Comparison of ENCODE assay signal across 15 cellular contexts in genomic region chr22:26426924-26427323, GRCh38. TPM values are rescaled to one million over a fixed set of nuclear protein-coding genes. Genes with fewer than 3 reads are reported as not detected.
DNase-seq lines count a peak whose midpoint lies in the region; ATAC-seq, FAIRE-seq and TF ChIP-seq lines count a peak whose summit lies in the region.
"Had no signal": no experiment of that assay in that cellular context is flagged by ENCODE, and none has a peak within 500 bp of the region (broad histone marks: within the 10 kb centered on the region; RNA-seq: fewer than 3 reads in every experiment).

No MANE protein-coding gene starts in this region.

- H3K27me3 Mint-ChIP-seq in activated naive CD4-positive, alpha-beta T cell treated with anti-CD3 and anti-CD28 coated beads, Interleukin-2, amount 50 U/mL, for 24 hours = peaks cover 1% of the 10 kb centered on the region
- peaks cover 19% of the 10 kb centered on the region for H3K27me3 Mint-ChIP-seq in activated CD4-positive, alpha-beta memory T cell treated with anti-CD3 and anti-CD28 coated beads, Interleukin-2, amount 10 ng/mL, durations not matched to agents 7 days and 5 days
- peaks cover 16% of the 10 kb centered on the region for H3K27me3 Mint-ChIP-seq in glutamatergic neuron (ENCODE audit: unreplicated experiment)
- H3K27me3 Mint-ChIP-seq in stimulated activated naive B cell treated with anti-CD40 and anti-IgM and Interleukin-4, amounts not matched to agents 10 μg/mL and 1 μg/mL and 100 μg/mL, for 72 hours = no peaks in the 10 kb centered on the region

- H3K36me3 Mint-ChIP-seq in activated naive CD4-positive, alpha-beta T cell treated with anti-CD3 and anti-CD28 coated beads, Interleukin-2, amount 50 U/mL, for 24 hours = no peaks in the 10 kb centered on the region
- no peaks in the 10 kb centered on the region for H3K36me3 Mint-ChIP-seq in activated CD4-positive, alpha-beta memory T cell treated with anti-CD3 and anti-CD28 coated beads, Interleukin-2, amount 10 ng/mL, durations not matched to agents 7 days and 5 days (ENCODE audit: low read depth)
- peaks cover 5% of the 10 kb centered on the region for H3K36me3 Mint-ChIP-seq in glutamatergic neuron (ENCODE audit: unreplicated experiment)
- peaks cover 4 to 5% of the 10 kb centered on the region in 2 donors for H3K36me3 Mint-ChIP-seq in stimulated activated naive B cell treated with anti-CD40 and anti-IgM and Interleukin-4, amounts not matched to agents 10 μg/mL and 1 μg/mL and 100 μg/mL, for 72 hours

- no peak for TF ChIP-seq CTCF in glutamatergic neuron (IDR thresholded peaks at IDR 0.05; ENCODE audit: partially characterized antibody, unreplicated experiment)

- peaks cover 41% of the 10 kb centered on the region for H3K4me1 Mint-ChIP-seq in activated naive CD4-positive, alpha-beta T cell treated with anti-CD3 and anti-CD28 coated beads, Interleukin-2, amount 50 U/mL, for 24 hours
- H3K4me1 Mint-ChIP-seq in activated CD4-positive, alpha-beta memory T cell treated with anti-CD3 and anti-CD28 coated beads, Interleukin-2, amount 10 ng/mL, durations not matched to agents 7 days and 5 days = peaks cover 38% of the 10 kb centered on the region
- H3K4me1 Mint-ChIP-seq in glutamatergic neuron (ENCODE audit: low read depth, unreplicated experiment) = peaks cover 17% of the 10 kb centered on the region
- peaks cover 34 to 43% of the 10 kb centered on the region in 2 donors for H3K4me1 Mint-ChIP-seq in stimulated activated naive B cell treated with anti-CD40 and anti-IgM and Interleukin-4, amounts not matched to agents 10 μg/mL and 1 μg/mL and 100 μg/mL, for 72 hours

- no peak for FAIRE-seq in RCC 7860 (lab: Jason Lieb, UNC)
- FAIRE-seq: small intestine had no signal

- POLR2A ChIA-PET in activated CD4-positive, alpha-beta memory T cell treated with anti-CD3 and anti-CD28 coated beads, Interleukin-2, amount 10 ng/mL, durations not matched to agents 7 days and 5 days (lab: Charles Lee) = no interaction called here

- no peak for ATAC-seq in stimulated activated naive B cell treated with anti-CD40 and anti-IgM and Interleukin-4, amounts not matched to agents 10 μg/mL and 1 μg/mL and 100 μg/mL, for 72 hours (replicated peaks)
- no peak for ATAC-seq in HG02759 (IDR thresholded peaks at IDR 0.05; ENCODE audit: unreplicated experiment)
- ATAC-seq: left ventricle myocardium superior, psoas muscle had no signal

- CTCF ChIA-PET in activated CD4-positive, alpha-beta memory T cell treated with anti-CD3 and anti-CD28 coated beads, Interleukin-2, amount 10 ng/mL, durations not matched to agents 7 days and 5 days (lab: Charles Lee) = no interaction called here

- H3K9me3 Mint-ChIP-seq in activated naive CD4-positive, alpha-beta T cell treated with anti-CD3 and anti-CD28 coated beads, Interleukin-2, amount 50 U/mL, for 24 hours = no peaks in the 10 kb centered on the region
- peaks cover 10% of the 10 kb centered on the region for H3K9me3 Mint-ChIP-seq in activated CD4-positive, alpha-beta memory T cell treated with anti-CD3 and anti-CD28 coated beads, Interleukin-2, amount 10 ng/mL, durations not matched to agents 7 days and 5 days
- peaks cover 5% of the 10 kb centered on the region for H3K9me3 Mint-ChIP-seq in glutamatergic neuron (ENCODE audit: unreplicated experiment)
- peaks cover 4 to 5% of the 10 kb centered on the region in 2 donors for H3K9me3 Mint-ChIP-seq in stimulated activated naive B cell treated with anti-CD40 and anti-IgM and Interleukin-4, amounts not matched to agents 10 μg/mL and 1 μg/mL and 100 μg/mL, for 72 hours

- peak overlapping the region; percentile 80 for H3K27ac Mint-ChIP-seq in activated naive CD4-positive, alpha-beta T cell treated with anti-CD3 and anti-CD28 coated beads, Interleukin-2, amount 50 U/mL, for 24 hours
- peak overlapping the region; percentile 21 for H3K27ac Mint-ChIP-seq in activated CD4-positive, alpha-beta memory T cell treated with anti-CD3 and anti-CD28 coated beads, Interleukin-2, amount 10 ng/mL, durations not matched to agents 7 days and 5 days
- peak overlapping the region; percentile 4 for H3K27ac Mint-ChIP-seq in glutamatergic neuron (ENCODE audit: unreplicated experiment)
- peak overlapping the region; percentile 91 for H3K27ac Mint-ChIP-seq in stimulated activated naive B cell treated with anti-CD40 and anti-IgM and Interleukin-4, amounts not matched to agents 10 μg/mL and 1 μg/mL and 100 μg/mL, for 72 hours

- H3K4me3 Mint-ChIP-seq in activated naive CD4-positive, alpha-beta T cell treated with anti-CD3 and anti-CD28 coated beads, Interleukin-2, amount 50 U/mL, for 24 hours = peak overlapping the region; percentile 83
- peak overlapping the region; percentile 50 for H3K4me3 Mint-ChIP-seq in activated CD4-positive, alpha-beta memory T cell treated with anti-CD3 and anti-CD28 coated beads, Interleukin-2, amount 10 ng/mL, durations not matched to agents 7 days and 5 days
- no peak overlapping the region for H3K4me3 Mint-ChIP-seq in glutamatergic neuron (ENCODE audit: unreplicated experiment)
- peak overlapping the region; percentile 35 to 69 for H3K4me3 Mint-ChIP-seq in stimulated activated naive B cell treated with anti-CD40 and anti-IgM and Interleukin-4, amounts not matched to agents 10 μg/mL and 1 μg/mL and 100 μg/mL, for 72 hours

- no peak for DNase-seq in activated naive CD4-positive, alpha-beta T cell (lab: John Stamatoyannopoulos, UW)
- DNase-seq in activated CD4-positive, alpha-beta memory T cell treated with anti-CD3 and anti-CD28 coated beads, Interleukin-2, amount 10 ng/mL, durations not matched to agents 7 days and 5 days = no peak
- no peak for DNase-seq in glutamatergic neuron
- DNase-seq in stimulated activated naive B cell treated with anti-CD40 and anti-IgM and Interleukin-4, amounts not matched to agents 10 μg/mL and 1 μg/mL and 100 μg/mL, for 72 hours = no peak
- no peak for DNase-seq in RCC 7860 (ENCODE audit: low spot score)
- no peak for DNase-seq in SKM-1 treated with dmso at 0.1 percent for 144 hours (lab: John Stamatoyannopoulos, UW; ENCODE audit: unreplicated experiment)
- DNase-seq: effector CD8-positive, alpha-beta T cell; HCEC 1CT; left ventricle myocardium superior; NCI-H1930; psoas muscle; small intestine; stimulated activated CD4-positive, alpha-beta T cell treated with anti-CD3 and anti-CD28 coated beads, Interleukin-4, amount 100 ng/mL, for 24 hours had no signal

RNA-seq across cellular contexts. Expression of gene ASPHD2, which starts 2.1 kb away (rescaled TPM):
- 10 to 100 TPM; 11.8 to 12.7 TPM for total RNA-seq in activated CD4-positive, alpha-beta memory T cell treated with anti-CD3 and anti-CD28 coated beads, Interleukin-2, amount 10 ng/mL, durations not matched to agents 7 days and 5 days
- 19.0 TPM for total RNA-seq in glutamatergic neuron (ENCODE audit: unreplicated experiment)

RNA-seq across cellular contexts. Expression of gene HPS4, which starts 56.7 kb away (rescaled TPM):
- total RNA-seq in activated CD4-positive, alpha-beta memory T cell treated with anti-CD3 and anti-CD28 coated beads, Interleukin-2, amount 10 ng/mL, durations not matched to agents 7 days and 5 days = 10 to 100 TPM; 37.3 to 37.6 TPM
- 55.1 TPM for total RNA-seq in glutamatergic neuron (ENCODE audit: unreplicated experiment)

RNA-seq across cellular contexts. Expression of gene SRRD, which starts 56.8 kb away (rescaled TPM):
- 10 to 100 TPM; 17.5 TPM for total RNA-seq in activated CD4-positive, alpha-beta memory T cell treated with anti-CD3 and anti-CD28 coated beads, Interleukin-2, amount 10 ng/mL, durations not matched to agents 7 days and 5 days
- total RNA-seq in glutamatergic neuron (ENCODE audit: unreplicated experiment) = 20.1 TPM

Comparison
In these comparisons a context has a peak if more than half of its experiments do, and no peak if none do; other contexts are left out.
1. H3K27ac Mint-ChIP-seq: peak in every context shown above with its lines; median percentile 91 in stimulated activated naive B cell treated with anti-CD40 and anti-IgM and Interleukin-4, amounts not matched to agents 10 μg/mL and 1 μg/mL and 100 μg/mL, for 72 hours; 80 in activated naive CD4-positive, alpha-beta T cell treated with anti-CD3 and anti-CD28 coated beads, Interleukin-2, amount 50 U/mL, for 24 hours; 21 in activated CD4-positive, alpha-beta memory T cell treated with anti-CD3 and anti-CD28 coated beads, Interleukin-2, amount 10 ng/mL, durations not matched to agents 7 days and 5 days; 4 in glutamatergic neuron.